Comparison of ENCODE assay signal across 11 cellular contexts in the genomic region with DNA sequence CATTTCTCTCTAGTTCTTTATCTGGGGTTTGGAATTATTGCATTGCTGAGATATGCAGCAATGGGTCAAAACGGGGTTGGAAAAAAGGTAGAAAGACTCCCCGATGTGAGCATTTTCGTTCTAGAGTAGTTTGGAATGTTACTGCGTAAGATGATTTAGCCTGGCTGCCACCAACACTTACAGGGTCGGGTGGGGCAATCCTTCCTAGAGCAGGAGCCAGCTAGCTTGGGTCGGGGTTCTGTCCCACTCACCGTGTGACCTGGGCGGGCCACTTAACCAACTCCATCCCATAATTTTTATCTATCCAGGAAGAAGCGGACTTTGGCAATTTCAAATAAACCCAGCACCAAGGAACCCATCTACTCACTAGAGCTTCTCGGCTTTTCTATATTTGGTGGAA.
DNase-seq lines count a peak whose midpoint lies in the region; ATAC-seq and TF ChIP-seq lines count a peak whose summit lies in the region.
"Had no signal": no experiment of that assay in that cellular context is flagged by ENCODE, and none has a peak within 500 bp of the region (broad histone marks: within the 10 kb centered on the region; RNA-seq: fewer than 3 reads in every experiment).

No MANE protein-coding gene starts in this region.

- POLR2A ChIA-PET in SK-N-SH (lab: Yijun Ruan, JAX): no interaction called here
- POLR2A ChIA-PET in CD8-positive, alpha-beta memory T cell (lab: Charles Lee): no interaction called here

- TF ChIP-seq RAD21 in SK-N-SH (IDR thresholded peaks at IDR 0.05; ENCODE audit: low read length): no peak

- no peak for DNase-seq in HFFc6
- peak; percentile 44 for DNase-seq in SK-N-SH
- no peak for DNase-seq in fibroblast of the aortic adventitia (ENCODE audit: low read depth)
- DNase-seq in CD14-positive monocyte (ENCODE audit: low spot score): no peak
- DNase-seq in CD8-positive, alpha-beta memory T cell: no peak
- no peak for DNase-seq in medulla oblongata (ENCODE audit: extremely low spot score)
- DNase-seq: activated CD4-positive, alpha-beta T cell treated with anti-CD3 and anti-CD28 coated beads, Interleukin-2, amount 10 ng/mL, durations not matched to agents 7 days and 5 days; GOT3 had no signal

- no peaks in the 10 kb centered on the region for H3K9me3 ChIP-seq in SK-N-SH
- H3K9me3 ChIP-seq in CD8-positive, alpha-beta memory T cell (ENCODE audit: low read length): no peaks in the 10 kb centered on the region

- peak overlapping the region; percentile 89 for H3K4me3 Mint-ChIP-seq in HFFc6
- peak overlapping the region in 1 of 2 donors; percentile 48 for H3K4me3 Mint-ChIP-seq in CD14-positive monocyte
- no peak overlapping the region for H3K4me3 Mint-ChIP-seq in CD8-positive, alpha-beta memory T cell
- H3K4me3 Mint-ChIP-seq: activated CD4-positive, alpha-beta T cell treated with anti-CD3 and anti-CD28 coated beads, Interleukin-2, amount 10 ng/mL, durations not matched to agents 7 days and 5 days had no signal

- peak overlapping the region; percentile 11; the same call in 1 of the 2 replicates for H3K9ac ChIP-seq in SK-N-SH

- TF ChIP-seq EP300 in SK-N-SH (IDR thresholded peaks at IDR 0.05; ENCODE audit: borderline replicate concordance in 1 of 2, low read depth in 1 of 2, low read length in 1 of 2): no peak

- WGBS in SK-N-SH (ENCODE audit: low lambda C conversion rate): 12% methylated on average over 10 of the region's 10 CpGs

- peak overlapping the region; percentile 11 for H2AFZ ChIP-seq in ACC112 (ENCODE audit: low read length, unreplicated experiment)
- peak overlapping the region; percentile 64; the same call in 1 of the 2 replicates for H2AFZ ChIP-seq in SK-N-SH (ENCODE audit: low read depth)

- H3K36me3 Mint-ChIP-seq in HFFc6 (ENCODE audit: low read depth) (no peaks in the 10 kb centered on the region), CD14-positive monocyte (no peaks in the 10 kb centered on the region)
- H3K36me3 Mint-ChIP-seq in CD8-positive, alpha-beta memory T cell: peaks cover 0 to 4% (median 0%) of the 10 kb centered on the region in 3 donors

- H3K27me3 Mint-ChIP-seq in HFFc6 (ENCODE audit: insufficient read depth): peaks cover 1% of the 10 kb centered on the region; the same call in 1 of the 2 replicates
- peaks cover 16 to 37% (median 25%) of the 10 kb centered on the region in 3 donors for H3K27me3 Mint-ChIP-seq in CD14-positive monocyte (ENCODE audit: low read depth in 3 of 3)
- peaks cover 28 to 49% of the 10 kb centered on the region in 2 donors for H3K27me3 Mint-ChIP-seq in CD8-positive, alpha-beta memory T cell

- peaks cover 11% of the 10 kb centered on the region for H3K4me1 Mint-ChIP-seq in HFFc6 (ENCODE audit: low read depth)
- H3K4me1 Mint-ChIP-seq in CD14-positive monocyte: no peaks in the 10 kb centered on the region
- no peaks in the 10 kb centered on the region for H3K4me1 Mint-ChIP-seq in CD8-positive, alpha-beta memory T cell

- no peak for ATAC-seq in GM18858 (IDR thresholded peaks at IDR 0.05; ENCODE audit: unreplicated experiment)

- H3F3A ChIP-seq in SK-N-SH (replicated peaks; ENCODE audit: insufficient read depth): no peaks in the 10 kb centered on the region

- H3K4me3 ChIP-seq in ACC112 (ENCODE audit: low read depth, low read length) (peak overlapping the region; percentile 67), SK-N-SH (ENCODE audit: low read depth in 2 of 2, low read length in 1 of 2) (peak overlapping the region; percentile 49), fibroblast of the aortic adventitia (ENCODE audit: low read depth, low read length) (peak overlapping the region; percentile 51)
- H3K4me3 ChIP-seq in CD8-positive, alpha-beta memory T cell (ENCODE audit: low read length): no peak overlapping the region

- CTCF ChIA-PET in SK-N-SH (lab: Yijun Ruan, JAX): interaction anchor here (1.1 to 1.3 kb wide), 3 partner anchors 9 to 228 kb away, joined by 3 to 4 read pairs (median 4); no protein-coding TSS in a partner anchor
- CTCF ChIA-PET in CD8-positive, alpha-beta memory T cell (lab: Charles Lee): no interaction called here

- H3K79me2 ChIP-seq in ACC112 (ENCODE audit: control insufficient read depth, insufficient read depth, low read length, unreplicated experiment) (no peaks in the 10 kb centered on the region), SK-N-SH (ENCODE audit: insufficient read depth) (no peaks in the 10 kb centered on the region)

- no peaks in the 10 kb centered on the region for H3K9me2 ChIP-seq in SK-N-SH

- intact Hi-C loops in CD14-positive monocyte (cut with micrococcal nuclease): no loop called here

- H3K27me3 ChIP-seq in ACC112 (ENCODE audit: insufficient read depth, low read length) (no peaks in the 10 kb centered on the region; the same call in 1 of the 2 replicates), SK-N-SH (ENCODE audit: insufficient read depth) (no peaks in the 10 kb centered on the region)
- no peaks in the 10 kb centered on the region for H3K27me3 ChIP-seq in CD8-positive, alpha-beta memory T cell (ENCODE audit: insufficient read depth, low read length, poor library complexity, severe bottlenecking)

- H3K9me3 Mint-ChIP-seq in HFFc6 (no peaks in the 10 kb centered on the region), CD14-positive monocyte (peaks cover 0 to 12% (median 10%) of the 10 kb centered on the region in 7 donors)
- peaks cover 0 to 9% (median 3%) of the 10 kb centered on the region in 5 donors for H3K9me3 Mint-ChIP-seq in CD8-positive, alpha-beta memory T cell

- H3K27ac ChIP-seq in ACC112 (ENCODE audit: low read depth, low read length) (no peak overlapping the region), SK-N-SH (ENCODE audit: low read depth in 2 of 2, low read length in 1 of 2) (peak overlapping the region in 1 of 2 experiments; percentile 41; a peak in 1 of 4 replicates)
- no peak overlapping the region for H3K27ac ChIP-seq in CD8-positive, alpha-beta memory T cell (ENCODE audit: low read depth, low read length)
- H3K27ac ChIP-seq: epithelial cell of prostate had no signal

- no peaks in the 10 kb centered on the region for H3K36me3 ChIP-seq in ACC112 (ENCODE audit: insufficient read depth, low read length)
- no peaks in the 10 kb centered on the region for H3K36me3 ChIP-seq in SK-N-SH (replicated peaks in 1 of 2; ENCODE audit: control insufficient read depth in 1 of 2, insufficient read depth in 2 of 2, low read length in 1 of 2)
- no peaks in the 10 kb centered on the region for H3K36me3 ChIP-seq in CD8-positive, alpha-beta memory T cell (ENCODE audit: insufficient read depth, low read length)

- peak overlapping the region; percentile 60 for H3K4me2 ChIP-seq in SK-N-SH

- H4K20me1 ChIP-seq in SK-N-SH (ENCODE audit: insufficient read depth): no peaks in the 10 kb centered on the region

- no peak for TF ChIP-seq CTCF in HFFc6 (IDR thresholded peaks at IDR 0.05)
- no peak for TF ChIP-seq CTCF in SK-N-SH (IDR thresholded peaks at IDR 0.05)
- TF ChIP-seq CTCF in fibroblast of the aortic adventitia (IDR thresholded peaks at IDR 0.05; ENCODE audit: insufficient read depth, low read length): no peak
- no peak for TF ChIP-seq CTCF in CD14-positive monocyte (IDR thresholded peaks at IDR 0.05)

- no peak overlapping the region for H3K27ac Mint-ChIP-seq in HFFc6
- H3K27ac Mint-ChIP-seq in CD14-positive monocyte: no peak overlapping the region
- no peak overlapping the region for H3K27ac Mint-ChIP-seq in CD8-positive, alpha-beta memory T cell
- H3K27ac Mint-ChIP-seq: activated CD4-positive, alpha-beta T cell treated with anti-CD3 and anti-CD28 coated beads, Interleukin-2, amount 10 ng/mL, durations not matched to agents 7 days and 5 days had no signal

- no peaks in the 10 kb centered on the region for H3K4me1 ChIP-seq in ACC112 (ENCODE audit: control insufficient read depth, insufficient read depth, low read length, unreplicated experiment)
- no peaks in the 10 kb centered on the region for H3K4me1 ChIP-seq in SK-N-SH (ENCODE audit: control insufficient read depth in 1 of 2, insufficient read depth in 2 of 2, low read depth in 1 of 2, low read length in 1 of 2)
- no peaks in the 10 kb centered on the region for H3K4me1 ChIP-seq in CD8-positive, alpha-beta memory T cell (ENCODE audit: insufficient read depth, low read length)

TF ChIP-seq in SK-N-SH, 30 proteins besides CTCF, POLR2A, EP300 and RAD21:
- 0 out of 2 replicates have a peak, but pooled peaks have one; percentile 29 for TF ChIP-seq ELF1 (IDR thresholded peaks at IDR 0.05)
- TF ChIP-seq, protein P1, sequence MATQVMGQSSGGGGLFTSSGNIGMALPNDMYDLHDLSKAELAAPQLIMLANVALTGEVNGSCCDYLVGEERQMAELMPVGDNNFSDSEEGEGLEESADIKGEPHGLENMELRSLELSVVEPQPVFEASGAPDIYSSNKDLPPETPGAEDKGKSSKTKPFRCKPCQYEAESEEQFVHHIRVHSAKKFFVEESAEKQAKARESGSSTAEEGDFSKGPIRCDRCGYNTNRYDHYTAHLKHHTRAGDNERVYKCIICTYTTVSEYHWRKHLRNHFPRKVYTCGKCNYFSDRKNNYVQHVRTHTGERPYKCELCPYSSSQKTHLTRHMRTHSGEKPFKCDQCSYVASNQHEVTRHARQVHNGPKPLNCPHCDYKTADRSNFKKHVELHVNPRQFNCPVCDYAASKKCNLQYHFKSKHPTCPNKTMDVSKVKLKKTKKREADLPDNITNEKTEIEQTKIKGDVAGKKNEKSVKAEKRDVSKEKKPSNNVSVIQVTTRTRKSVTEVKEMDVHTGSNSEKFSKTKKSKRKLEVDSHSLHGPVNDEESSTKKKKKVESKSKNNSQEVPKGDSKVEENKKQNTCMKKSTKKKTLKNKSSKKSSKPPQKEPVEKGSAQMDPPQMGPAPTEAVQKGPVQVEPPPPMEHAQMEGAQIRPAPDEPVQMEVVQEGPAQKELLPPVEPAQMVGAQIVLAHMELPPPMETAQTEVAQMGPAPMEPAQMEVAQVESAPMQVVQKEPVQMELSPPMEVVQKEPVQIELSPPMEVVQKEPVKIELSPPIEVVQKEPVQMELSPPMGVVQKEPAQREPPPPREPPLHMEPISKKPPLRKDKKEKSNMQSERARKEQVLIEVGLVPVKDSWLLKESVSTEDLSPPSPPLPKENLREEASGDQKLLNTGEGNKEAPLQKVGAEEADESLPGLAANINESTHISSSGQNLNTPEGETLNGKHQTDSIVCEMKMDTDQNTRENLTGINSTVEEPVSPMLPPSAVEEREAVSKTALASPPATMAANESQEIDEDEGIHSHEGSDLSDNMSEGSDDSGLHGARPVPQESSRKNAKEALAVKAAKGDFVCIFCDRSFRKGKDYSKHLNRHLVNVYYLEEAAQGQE (IDR thresholded peaks at IDR 0.05; ENCODE audit: low read depth, low read length): no peak
